Comparison of ENCODE assay signal across 8 cellular contexts in the genomic region with DNA sequence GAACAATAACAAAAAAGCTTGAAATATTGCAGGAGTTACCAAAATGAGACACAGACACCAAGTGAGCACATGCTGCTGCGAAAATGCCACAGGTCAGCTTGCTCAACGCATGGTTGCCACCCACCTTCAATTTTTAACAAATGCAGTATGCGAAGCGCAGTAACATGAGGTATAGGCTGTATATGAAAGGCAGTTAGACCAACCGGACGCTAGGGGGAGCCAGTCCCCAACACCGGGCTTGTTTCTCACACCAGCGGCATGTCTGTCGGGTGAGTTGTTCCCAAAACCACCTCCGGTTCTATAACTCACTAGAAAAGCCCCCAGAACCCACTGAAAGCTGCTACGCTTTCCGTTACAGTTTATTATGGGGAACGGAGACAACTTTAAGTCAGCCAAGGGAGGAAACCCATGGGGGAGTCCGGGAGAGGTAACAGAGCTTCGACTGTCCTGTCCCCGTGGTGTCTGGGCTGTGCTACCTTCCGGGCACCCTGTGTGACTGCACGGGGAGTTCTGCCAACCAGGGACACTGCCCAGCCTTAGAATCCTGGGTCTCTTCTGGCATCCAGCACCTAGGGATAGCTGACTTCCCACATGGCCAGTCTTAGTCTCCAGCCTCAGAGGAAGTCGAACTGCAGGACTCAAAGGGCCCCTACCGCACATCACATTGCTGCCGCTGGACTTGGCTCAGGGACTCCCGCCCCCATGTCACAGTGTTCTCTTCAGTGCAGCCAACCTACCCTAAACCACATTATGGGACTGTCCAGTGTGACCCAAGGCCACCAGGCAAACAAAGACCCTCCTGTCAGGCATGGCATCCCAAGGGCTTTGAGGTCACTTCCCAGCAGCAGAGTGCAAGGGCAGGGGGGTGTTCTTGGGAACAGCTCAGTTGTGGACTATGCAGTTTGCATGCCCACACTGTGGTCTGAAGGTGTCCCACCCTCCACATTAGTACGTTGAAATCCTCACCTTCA. TPM values are rescaled to one million over a fixed set of nuclear protein-coding genes. Genes with fewer than 3 reads are reported as not detected.
DNase-seq lines count a peak whose midpoint lies in the region; ATAC-seq and TF ChIP-seq lines count a peak whose summit lies in the region.

No MANE protein-coding gene starts in this region.

- H3K4me3 Mint-ChIP-seq in activated CD8-positive, alpha-beta T cell treated with anti-CD3 and anti-CD28 coated beads, Interleukin-2, amount 10 ng/mL, durations not matched to agents 7 days and 5 days, result peak overlapping the region; percentile 70

- in situ Hi-C loops in Caki2 (cut with HindIII; ENCODE audit: low pct_unique_long_range_greater_than_20kb, low sequenced_read_pairs), result no loop called here

- no peak overlapping the region for H3K27ac ChIP-seq in HL-60 (replicated peaks)
- peak overlapping the region; percentile 30 for H3K27ac ChIP-seq in effector memory CD4-positive, alpha-beta T cell (ENCODE audit: insufficient read depth, low read length, poor library complexity, severe bottlenecking)

- H3K9me3 ChIP-seq in effector memory CD4-positive, alpha-beta T cell (ENCODE audit: control insufficient read depth, low read length), result no peaks in the 10 kb centered on the region

- H3K36me3 Mint-ChIP-seq in activated CD8-positive, alpha-beta T cell treated with anti-CD3 and anti-CD28 coated beads, Interleukin-2, amount 10 ng/mL, durations not matched to agents 7 days and 5 days (ENCODE audit: low read depth), result peaks cover 27% of the 10 kb centered on the region

- peak overlapping the region; percentile 81 for H3K27ac Mint-ChIP-seq in activated CD8-positive, alpha-beta T cell treated with anti-CD3 and anti-CD28 coated beads, Interleukin-2, amount 10 ng/mL, durations not matched to agents 7 days and 5 days

- H3K4me1 Mint-ChIP-seq in activated CD8-positive, alpha-beta T cell treated with anti-CD3 and anti-CD28 coated beads, Interleukin-2, amount 10 ng/mL, durations not matched to agents 7 days and 5 days (ENCODE audit: low read depth), result peaks cover 42% of the 10 kb centered on the region

- ATAC-seq in GM21360 (IDR thresholded peaks at IDR 0.05; ENCODE audit: unreplicated experiment), result peak; percentile 92
- peak; percentile 97 for ATAC-seq in activated CD8-positive, alpha-beta T cell treated with anti-CD3 and anti-CD28 coated beads, Interleukin-2, amount 10 ng/mL, durations not matched to agents 7 days and 5 days

- TF ChIP-seq CTCF in HL-60 (IDR thresholded peaks at IDR 0.05; ENCODE audit: insufficient read depth, low read length), result peak; percentile 93

- no peaks in the 10 kb centered on the region for H3K9me3 Mint-ChIP-seq in activated CD8-positive, alpha-beta T cell treated with anti-CD3 and anti-CD28 coated beads, Interleukin-2, amount 10 ng/mL, durations not matched to agents 7 days and 5 days (ENCODE audit: insufficient read depth)

- POLR2A ChIA-PET in activated CD8-positive, alpha-beta T cell treated with anti-CD3 and anti-CD28 coated beads, Interleukin-2, amount 10 ng/mL, durations not matched to agents 7 days and 5 days (lab: Charles Lee), result interaction anchor here (0.7 to 3.9 kb wide), 10 partner anchors 11 to 341 kb away, joined by 3 to 35 read pairs (median 4); a partner anchor contains a TSS

- CTCF ChIA-PET in activated CD8-positive, alpha-beta T cell treated with anti-CD3 and anti-CD28 coated beads, Interleukin-2, amount 10 ng/mL, durations not matched to agents 7 days and 5 days (lab: Charles Lee), result interaction anchor here (0.7 to 3.4 kb wide), 21 partner anchors 8 to 726 kb away, joined by 3 to 62 read pairs (median 5); a partner anchor contains a TSS

- H3K27me3 ChIP-seq in HL-60 (ENCODE audit: insufficient read depth, poor library complexity, severe bottlenecking), result no peaks in the 10 kb centered on the region
- H3K27me3 ChIP-seq in effector memory CD4-positive, alpha-beta T cell (replicated peaks; ENCODE audit: control insufficient read depth, insufficient read depth, low read length, poor library complexity, severe bottlenecking), result no peaks in the 10 kb centered on the region

- DNase-seq in Caki2 (ENCODE audit: low read depth), result peak; percentile 65
- peak; percentile 69 to 86 for DNase-seq in HL-60 (ENCODE audit: low read depth in 1 of 2, low spot score in 1 of 2)
- peak; percentile 24 for DNase-seq in NK-92 (lab: John Stamatoyannopoulos, UW; ENCODE audit: unreplicated experiment)
- peak; percentile 95 for DNase-seq in activated CD8-positive, alpha-beta T cell treated with anti-CD3 and anti-CD28 coated beads, Interleukin-2, amount 10 ng/mL, durations not matched to agents 7 days and 5 days
- peak; percentile 65 to 74 (median 68) for DNase-seq in effector memory CD4-positive, alpha-beta T cell
- peak; percentile 55 for DNase-seq in middle frontal gyrus (ENCODE audit: extremely low spot score, low spot score)
- peak; percentile 78 to 84 for DNase-seq in stimulated activated CD8-positive, alpha-beta memory T cell treated with anti-CD3 and anti-CD28 coated beads, Interleukin-2, amount 100 ng/mL, for 48 hours (ENCODE audit: low read depth in 2 of 2)

- H3K27me3 Mint-ChIP-seq in activated CD8-positive, alpha-beta T cell treated with anti-CD3 and anti-CD28 coated beads, Interleukin-2, amount 10 ng/mL, durations not matched to agents 7 days and 5 days (ENCODE audit: low read depth), result peaks cover 6% of the 10 kb centered on the region

- H3K4me1 ChIP-seq in effector memory CD4-positive, alpha-beta T cell (ENCODE audit: control insufficient read depth, insufficient read depth, low read length, poor library complexity, severe bottlenecking), result peaks cover 10% of the 10 kb centered on the region

- H3K36me3 ChIP-seq in effector memory CD4-positive, alpha-beta T cell (ENCODE audit: control insufficient read depth, insufficient read depth, low read length), result peaks cover 10% of the 10 kb centered on the region

- no peak overlapping the region for H3K4me3 ChIP-seq in HL-60 (replicated peaks; ENCODE audit: insufficient read depth, low read length)
- peak overlapping the region; percentile 33 for H3K4me3 ChIP-seq in effector memory CD4-positive, alpha-beta T cell (ENCODE audit: insufficient read depth, low read depth, low read length, poor library complexity, severe bottlenecking)

RNA-seq across cellular contexts. Expression of a gene that starts 14.0 kb away (rescaled TPM):
- total RNA-seq in Caki2 (2014; rRNA removed; shearing (Covaris generic); ENCODE audit: low replicate concordance), result 150 and 174 TPM in 2 replicates
- 100 to 1,000 TPM; 129 to 139 TPM for total RNA-seq in activated CD8-positive, alpha-beta T cell treated with anti-CD3 and anti-CD28 coated beads, Interleukin-2, amount 10 ng/mL, durations not matched to agents 7 days and 5 days

Comparison
In these comparisons a context has a peak if more than half of its experiments do, and no peak if none do; other contexts are left out.
1. DNase-seq: peak in every context shown above with its lines; median percentile 95 in activated CD8-positive, alpha-beta T cell treated with anti-CD3 and anti-CD28 coated beads, Interleukin-2, amount 10 ng/mL, durations not matched to agents 7 days and 5 days; 81 in stimulated activated CD8-positive, alpha-beta memory T cell treated with anti-CD3 and anti-CD28 coated beads, Interleukin-2, amount 100 ng/mL, for 48 hours; 78 in HL-60; 68 in effector memory CD4-positive, alpha-beta T cell; 65 in Caki2; 55 in middle frontal gyrus; 24 in NK-92.